1 cellular context compared by ENCODE assay signal in the genomic region with DNA sequence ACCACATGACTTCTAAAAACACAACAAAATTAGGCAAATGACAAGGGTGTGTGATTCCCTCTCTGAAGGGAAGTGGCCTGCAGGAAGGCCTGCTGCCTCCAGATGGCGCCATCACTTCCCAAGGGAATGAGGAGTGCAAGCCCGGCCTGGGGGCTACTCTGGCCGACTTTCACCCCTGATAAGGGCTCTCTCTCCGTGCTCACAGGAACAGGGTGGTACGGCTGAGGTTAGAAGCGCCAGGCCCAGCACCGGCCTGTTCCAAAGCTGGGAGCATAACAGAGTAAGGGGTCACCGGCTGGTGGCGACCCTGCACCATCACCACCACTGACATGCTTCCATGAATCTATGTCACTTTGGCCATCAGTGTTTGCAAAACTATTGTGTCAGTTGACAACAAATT.
A peak's percentile ranks its signal among the peaks of the same experiment; 100 is the strongest.
TF ChIP-seq lines count a peak whose summit lies in the region.

No MANE protein-coding gene starts in this region.

TF ChIP-seq in GM12878, 131 proteins besides CTCF, POLR2A, EP300 and RAD21:
- no peak for TF ChIP-seq RB1 (IDR thresholded peaks at IDR 0.05; ENCODE audit: borderline replicate concordance)
- TF ChIP-seq MYB (IDR thresholded peaks at IDR 0.05; ENCODE audit: borderline replicate concordance, low read depth, low read length), result no peak
- peak; percentile 79 for TF ChIP-seq MEF2B (IDR thresholded peaks at IDR 0.05; ENCODE audit: partially characterized antibody, poor library complexity, severe bottlenecking)
- TF ChIP-seq, protein P1, sequence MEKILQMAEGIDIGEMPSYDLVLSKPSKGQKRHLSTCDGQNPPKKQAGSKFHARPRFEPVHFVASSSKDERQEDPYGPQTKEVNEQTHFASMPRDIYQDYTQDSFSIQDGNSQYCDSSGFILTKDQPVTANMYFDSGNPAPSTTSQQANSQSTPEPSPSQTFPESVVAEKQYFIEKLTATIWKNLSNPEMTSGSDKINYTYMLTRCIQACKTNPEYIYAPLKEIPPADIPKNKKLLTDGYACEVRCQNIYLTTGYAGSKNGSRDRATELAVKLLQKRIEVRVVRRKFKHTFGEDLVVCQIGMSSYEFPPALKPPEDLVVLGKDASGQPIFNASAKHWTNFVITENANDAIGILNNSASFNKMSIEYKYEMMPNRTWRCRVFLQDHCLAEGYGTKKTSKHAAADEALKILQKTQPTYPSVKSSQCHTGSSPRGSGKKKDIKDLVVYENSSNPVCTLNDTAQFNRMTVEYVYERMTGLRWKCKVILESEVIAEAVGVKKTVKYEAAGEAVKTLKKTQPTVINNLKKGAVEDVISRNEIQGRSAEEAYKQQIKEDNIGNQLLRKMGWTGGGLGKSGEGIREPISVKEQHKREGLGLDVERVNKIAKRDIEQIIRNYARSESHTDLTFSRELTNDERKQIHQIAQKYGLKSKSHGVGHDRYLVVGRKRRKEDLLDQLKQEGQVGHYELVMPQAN (conservative IDR thresholded peaks at IDR 0.05), result no peak
- TF ChIP-seq, protein P2, sequence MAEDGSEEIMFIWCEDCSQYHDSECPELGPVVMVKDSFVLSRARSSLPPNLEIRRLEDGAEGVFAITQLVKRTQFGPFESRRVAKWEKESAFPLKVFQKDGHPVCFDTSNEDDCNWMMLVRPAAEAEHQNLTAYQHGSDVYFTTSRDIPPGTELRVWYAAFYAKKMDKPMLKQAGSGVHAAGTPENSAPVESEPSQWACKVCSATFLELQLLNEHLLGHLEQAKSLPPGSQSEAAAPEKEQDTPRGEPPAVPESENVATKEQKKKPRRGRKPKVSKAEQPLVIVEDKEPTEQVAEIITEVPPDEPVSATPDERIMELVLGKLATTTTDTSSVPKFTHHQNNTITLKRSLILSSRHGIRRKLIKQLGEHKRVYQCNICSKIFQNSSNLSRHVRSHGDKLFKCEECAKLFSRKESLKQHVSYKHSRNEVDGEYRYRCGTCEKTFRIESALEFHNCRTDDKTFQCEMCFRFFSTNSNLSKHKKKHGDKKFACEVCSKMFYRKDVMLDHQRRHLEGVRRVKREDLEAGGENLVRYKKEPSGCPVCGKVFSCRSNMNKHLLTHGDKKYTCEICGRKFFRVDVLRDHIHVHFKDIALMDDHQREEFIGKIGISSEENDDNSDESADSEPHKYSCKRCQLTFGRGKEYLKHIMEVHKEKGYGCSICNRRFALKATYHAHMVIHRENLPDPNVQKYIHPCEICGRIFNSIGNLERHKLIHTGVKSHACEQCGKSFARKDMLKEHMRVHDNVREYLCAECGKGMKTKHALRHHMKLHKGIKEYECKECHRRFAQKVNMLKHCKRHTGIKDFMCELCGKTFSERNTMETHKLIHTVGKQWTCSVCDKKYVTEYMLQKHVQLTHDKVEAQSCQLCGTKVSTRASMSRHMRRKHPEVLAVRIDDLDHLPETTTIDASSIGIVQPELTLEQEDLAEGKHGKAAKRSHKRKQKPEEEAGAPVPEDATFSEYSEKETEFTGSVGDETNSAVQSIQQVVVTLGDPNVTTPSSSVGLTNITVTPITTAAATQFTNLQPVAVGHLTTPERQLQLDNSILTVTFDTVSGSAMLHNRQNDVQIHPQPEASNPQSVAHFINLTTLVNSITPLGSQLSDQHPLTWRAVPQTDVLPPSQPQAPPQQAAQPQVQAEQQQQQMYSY (CRISPR knock-in tag; IDR thresholded peaks at IDR 0.05), result no peak
- peak; percentile 17; the same call in 1 of the 2 replicates for TF ChIP-seq SPI1 (IDR thresholded peaks at IDR 0.05; ENCODE audit: borderline replicate concordance, insufficient read depth, low read depth, low read length)
- peak; percentile 41; the same call in 1 of the 2 replicates for TF ChIP-seq SMC3 (IDR thresholded peaks at IDR 0.05; ENCODE audit: borderline replicate concordance, low read length)
- TF ChIP-seq CHD2 (IDR thresholded peaks at IDR 0.05; ENCODE audit: borderline replicate concordance, low read depth, low read length), result no peak
TF ChIP-seq in GM12878: peak in this region for 3.
